ENCODE assay signal across 1 cellular context in genomic region chr6:114194362-114195343, GRCh38.
TF ChIP-seq lines count a peak whose summit lies in the region.

No MANE protein-coding gene starts in this region.

TF ChIP-seq in WTC11, 78 proteins besides CTCF, POLR2A, EP300 and RAD21 (continued from another document):
- TF ChIP-seq ARID4B (CRISPR knock-in tag; IDR thresholded peaks at IDR 0.05; ENCODE audit: borderline replicate concordance), result no peak
TF ChIP-seq in WTC11: peak in this region for 0.
